8 cellular contexts compared by ENCODE assay signal in genomic region chr17:77959216-77959925, GRCh38. TPM values are rescaled to one million over a fixed set of nuclear protein-coding genes. Genes with fewer than 3 reads are reported as not detected.
DNase-seq lines count a peak whose midpoint lies in the region; ATAC-seq and TF ChIP-seq lines count a peak whose summit lies in the region.

No MANE protein-coding gene starts in this region.

- intact Hi-C loops in Panc1 (cut with micrococcal nuclease; ENCODE audit: unreplicated experiment), result loop anchor here (5.0 kb wide), 1 partner anchor 417 kb away; no protein-coding TSS in a partner anchor

- H3K4me3 ChIP-seq in AG04450 (ENCODE audit: low read depth, low read length), result peak overlapping the region; percentile 77
- peak overlapping the region; percentile 62 to 70 for H3K4me3 ChIP-seq in Panc1 (ENCODE audit: low read depth in 2 of 2, low read length in 2 of 2)
- peak overlapping the region; percentile 80 for H3K4me3 ChIP-seq in iPS-18c (ENCODE audit: insufficient read depth, low read depth, low read length)

- CTCF ChIA-PET in AG04450 (lab: Charles Lee), result interaction anchor here (1.4 kb wide), 1 partner anchor 26 kb away, joined by 3 read pairs; no protein-coding TSS in a partner anchor
- CTCF ChIA-PET in Panc1 (lab: Charles Lee), result no interaction called here

- H3K27me3 ChIP-seq in AG04450 (ENCODE audit: control insufficient read depth, insufficient read depth, low read length) (peaks cover 23% of the 10 kb centered on the region), Panc1 (ENCODE audit: control insufficient read depth, insufficient read depth, low read length) (peaks cover 15% of the 10 kb centered on the region)

- DNase-seq in AG04450 (ENCODE audit: low read depth, low spot score), result no peak
- DNase-seq in Panc1 (ENCODE audit: low read depth, low spot score), result no peak
- DNase-seq in amniotic epithelial cell (ENCODE audit: low read depth), result peak; percentile 24
- DNase-seq in stimulated activated CD4-positive, alpha-beta T cell treated with anti-CD3 and anti-CD28 coated beads, Interleukin-12 subunit alpha, Interleukin-12 subunit beta, amount 100 ng/mL, for 24 hours (ENCODE audit: low read depth in 2 of 2), result peak; percentile 4 to 6

- TSS peak; percentile 64 for BruUV-seq in Panc1 (replicated peaks; lab: Mats Ljungman, UMichigan)

- TF ChIP-seq CTCF in AG04450 (IDR thresholded peaks at IDR 0.05; ENCODE audit: low read depth, low read length) (no peak), Panc1 (IDR thresholded peaks at IDR 0.05) (no peak)

- H3K9me3 ChIP-seq in AG04450 (ENCODE audit: control insufficient read depth, insufficient read depth, low read length), result peaks cover 2% of the 10 kb centered on the region; the same call in 1 of the 2 replicates
- H3K9me3 ChIP-seq in Panc1 (ENCODE audit: control insufficient read depth, insufficient read depth, low read depth, low read length), result no peaks in the 10 kb centered on the region
- H3K9me3 ChIP-seq in iPS-18c (ENCODE audit: control insufficient read depth, insufficient read depth, low read length), result no peaks in the 10 kb centered on the region

- no peak overlapping the region for H3K27ac ChIP-seq in AG04450 (ENCODE audit: low read depth, low read length)
- peak overlapping the region; percentile 21; the same call in 1 of the 2 replicates for H3K27ac ChIP-seq in Panc1 (ENCODE audit: low read length)

- peaks cover 30% of the 10 kb centered on the region for H3K4me1 ChIP-seq in Panc1 (ENCODE audit: control insufficient read depth, insufficient read depth, low read length)

- H3K36me3 ChIP-seq in Panc1 (ENCODE audit: control insufficient read depth, insufficient read depth, low read length), result no peaks in the 10 kb centered on the region

- ATAC-seq in GM21529 (IDR thresholded peaks at IDR 0.05; ENCODE audit: unreplicated experiment) (peak; percentile 3), Panc1 (peak; percentile 13; the same call in 1 of the 2 replicates), HG02970 (IDR thresholded peaks at IDR 0.05; ENCODE audit: low FRiP score, unreplicated experiment) (no peak), HG02588 (IDR thresholded peaks at IDR 0.05; ENCODE audit: unreplicated experiment) (no peak)

- in situ Hi-C loops in Panc1 (cut with HindIII; ENCODE audit: low pct_unique_long_range_greater_than_20kb, low sequenced_read_pairs), result no loop called here

- POLR2A ChIA-PET in AG04450 (lab: Yijun Ruan, JAX) (interaction anchor here (2.1 kb wide), 1 partner anchor 417 kb away, joined by 32 read pairs; no protein-coding TSS in a partner anchor), Panc1 (lab: Charles Lee) (no interaction called here)

RNA-seq across cellular contexts. Expression of gene TNRC6C, which starts 0.9 kb away (rescaled TPM):
- 1.2 and 2.2 TPM in 2 replicates for polyA plus RNA-seq in AG04450 (2011; rRNA removed)
- polyA minus RNA-seq in AG04450 (2011; rRNA and poly(A)+ RNA removed), result 12.2 and 12.6 TPM in 2 replicates
- total RNA-seq in Panc1 (2021; ENCODE audit: unreplicated experiment), result 10.1 TPM
- 2.0 TPM for polyA plus RNA-seq in Panc1 (2012; ENCODE audit: insufficient read length)

Comparison
In these comparisons a context has a peak if more than half of its experiments do, and no peak if none do; other contexts are left out.
1. DNase-seq: peak in amniotic epithelial cell (single experiment) and stimulated activated CD4-positive, alpha-beta T cell treated with anti-CD3 and anti-CD28 coated beads, Interleukin-12 subunit alpha, Interleukin-12 subunit beta, amount 100 ng/mL, for 24 hours (2 of 2); none in AG04450 (single experiment) and Panc1 (single experiment).
2. ATAC-seq: peak in GM21529 (single experiment) and Panc1 (single experiment); none in HG02970 (single experiment) and HG02588 (single experiment).
3. Peak in every context shown above with its lines, with median percentiles within 50 percentile points of each other: H3K4me3 ChIP-seq.